Comparison of ENCODE assay signal across 1 cellular context in the genomic region with DNA sequence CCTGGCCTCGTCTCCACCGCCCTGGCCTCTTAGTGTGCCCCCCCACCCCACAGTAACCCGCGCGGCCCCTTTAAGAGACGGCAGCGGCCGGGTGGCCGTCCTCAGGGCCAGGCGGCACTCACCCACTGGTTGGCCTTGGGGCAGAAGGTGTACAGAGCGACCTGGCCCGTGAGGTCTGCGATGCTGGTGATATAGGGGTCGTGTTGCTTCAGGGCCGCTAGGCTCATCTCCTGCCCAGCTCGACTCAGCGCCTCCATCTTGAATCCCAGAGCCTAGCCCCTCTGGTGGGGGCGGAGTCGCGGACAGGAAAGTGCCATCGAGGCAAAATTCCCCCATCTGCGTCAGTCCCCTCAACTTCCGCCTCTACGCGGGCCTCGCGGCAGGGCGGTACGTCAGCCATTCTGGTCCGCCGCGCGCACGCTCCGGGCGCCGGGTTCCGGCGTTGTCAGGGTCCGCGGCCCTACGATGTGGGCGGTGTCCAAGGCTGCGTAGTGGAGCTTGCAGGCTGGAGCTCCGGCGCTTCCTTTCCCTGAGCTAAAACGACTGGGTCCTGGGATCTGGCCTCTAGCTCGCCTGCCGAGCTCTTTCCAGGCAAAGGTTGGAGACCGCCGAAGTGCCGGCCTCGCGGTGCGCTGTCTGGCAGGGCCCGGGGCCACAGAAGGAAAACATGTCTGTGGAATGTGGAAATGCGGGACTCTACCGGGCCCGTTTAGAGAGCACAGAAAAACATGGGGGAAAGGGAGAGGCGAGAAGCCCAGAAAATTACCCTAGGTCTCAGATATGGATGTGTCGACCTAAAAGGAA.
TF ChIP-seq lines count a peak whose summit lies in the region.

A gene (minus strand): TSS at position 283 of the 804 bp plus-strand sequence. CDS start 26 bp downstream, at position 257.

TF ChIP-seq in HepG2, 621 proteins besides CTCF, POLR2A, EP300 and RAD21 (continued from another document and continues in another):
- TF ChIP-seq, protein P1, sequence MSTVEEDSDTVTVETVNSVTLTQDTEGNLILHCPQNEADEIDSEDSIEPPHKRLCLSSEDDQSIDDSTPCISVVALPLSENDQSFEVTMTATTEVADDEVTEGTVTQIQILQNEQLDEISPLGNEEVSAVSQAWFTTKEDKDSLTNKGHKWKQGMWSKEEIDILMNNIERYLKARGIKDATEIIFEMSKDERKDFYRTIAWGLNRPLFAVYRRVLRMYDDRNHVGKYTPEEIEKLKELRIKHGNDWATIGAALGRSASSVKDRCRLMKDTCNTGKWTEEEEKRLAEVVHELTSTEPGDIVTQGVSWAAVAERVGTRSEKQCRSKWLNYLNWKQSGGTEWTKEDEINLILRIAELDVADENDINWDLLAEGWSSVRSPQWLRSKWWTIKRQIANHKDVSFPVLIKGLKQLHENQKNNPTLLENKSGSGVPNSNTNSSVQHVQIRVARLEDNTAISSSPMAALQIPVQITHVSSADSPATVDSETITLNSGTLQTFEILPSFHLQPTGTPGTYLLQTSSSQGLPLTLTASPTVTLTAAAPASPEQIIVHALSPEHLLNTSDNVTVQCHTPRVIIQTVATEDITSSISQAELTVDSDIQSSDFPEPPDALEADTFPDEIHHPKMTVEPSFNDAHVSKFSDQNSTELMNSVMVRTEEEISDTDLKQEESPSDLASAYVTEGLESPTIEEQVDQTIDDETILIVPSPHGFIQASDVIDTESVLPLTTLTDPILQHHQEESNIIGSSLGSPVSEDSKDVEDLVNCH (CRISPR knock-in tag; IDR thresholded peaks at IDR 0.05) = no peak; the same call in none of the 2 replicates
- TF ChIP-seq KMT2B (CRISPR knock-in tag; IDR thresholded peaks at IDR 0.05) = peak; percentile 97
- TF ChIP-seq ZBTB8A (CRISPR knock-in tag; IDR thresholded peaks at IDR 0.05; ENCODE audit: borderline replicate concordance, low read depth) = peak; percentile 82; the same call in 1 of the 2 replicates
- TF ChIP-seq NFYB (CRISPR knock-in tag; IDR thresholded peaks at IDR 0.05) = peak; percentile 46
- TF ChIP-seq KMT2A (CRISPR knock-in tag; IDR thresholded peaks at IDR 0.05) = peak; percentile 100
- peak; percentile 88; the same call in 1 of the 2 replicates for TF ChIP-seq TP53 (CRISPR knock-in tag; conservative IDR thresholded peaks at IDR 0.05)
- peak; percentile 72; the same call in 1 of the 2 replicates for TF ChIP-seq RBAK (CRISPR knock-in tag; IDR thresholded peaks at IDR 0.05)
- no peak for TF ChIP-seq ZNF326 (CRISPR knock-in tag; IDR thresholded peaks at IDR 0.05; ENCODE audit: borderline replicate concordance)
- TF ChIP-seq, protein P2, sequence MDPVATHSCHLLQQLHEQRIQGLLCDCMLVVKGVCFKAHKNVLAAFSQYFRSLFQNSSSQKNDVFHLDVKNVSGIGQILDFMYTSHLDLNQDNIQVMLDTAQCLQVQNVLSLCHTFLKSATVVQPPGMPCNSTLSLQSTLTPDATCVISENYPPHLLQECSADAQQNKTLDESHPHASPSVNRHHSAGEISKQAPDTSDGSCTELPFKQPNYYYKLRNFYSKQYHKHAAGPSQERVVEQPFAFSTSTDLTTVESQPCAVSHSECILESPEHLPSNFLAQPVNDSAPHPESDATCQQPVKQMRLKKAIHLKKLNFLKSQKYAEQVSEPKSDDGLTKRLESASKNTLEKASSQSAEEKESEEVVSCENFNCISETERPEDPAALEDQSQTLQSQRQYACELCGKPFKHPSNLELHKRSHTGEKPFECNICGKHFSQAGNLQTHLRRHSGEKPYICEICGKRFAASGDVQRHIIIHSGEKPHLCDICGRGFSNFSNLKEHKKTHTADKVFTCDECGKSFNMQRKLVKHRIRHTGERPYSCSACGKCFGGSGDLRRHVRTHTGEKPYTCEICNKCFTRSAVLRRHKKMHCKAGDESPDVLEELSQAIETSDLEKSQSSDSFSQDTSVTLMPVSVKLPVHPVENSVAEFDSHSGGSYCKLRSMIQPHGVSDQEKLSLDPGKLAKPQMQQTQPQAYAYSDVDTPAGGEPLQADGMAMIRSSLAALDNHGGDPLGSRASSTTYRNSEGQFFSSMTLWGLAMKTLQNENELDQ (CRISPR knock-in tag; IDR thresholded peaks at IDR 0.05; ENCODE audit: borderline replicate concordance) = no peak; the same call in 1 of the 2 replicates
- TF ChIP-seq ZNF33B (CRISPR knock-in tag; IDR thresholded peaks at IDR 0.05) = peak; percentile 35; the same call in 1 of the 2 replicates
- TF ChIP-seq, protein P3, sequence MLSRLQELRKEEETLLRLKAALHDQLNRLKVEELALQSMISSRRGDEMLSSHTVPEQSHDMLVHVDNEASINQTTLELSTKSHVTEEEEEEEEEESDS (CRISPR knock-in tag; IDR thresholded peaks at IDR 0.05; ENCODE audit: borderline replicate concordance) = peak; percentile 89; the same call in 1 of the 2 replicates
- TF ChIP-seq ARHGAP35 (CRISPR knock-in tag; IDR thresholded peaks at IDR 0.05; ENCODE audit: borderline replicate concordance) = peak; percentile 74; the same call in 1 of the 2 replicates
- TF ChIP-seq PHF20 (CRISPR knock-in tag; IDR thresholded peaks at IDR 0.05) = peak; percentile 100
- TF ChIP-seq, protein P4, sequence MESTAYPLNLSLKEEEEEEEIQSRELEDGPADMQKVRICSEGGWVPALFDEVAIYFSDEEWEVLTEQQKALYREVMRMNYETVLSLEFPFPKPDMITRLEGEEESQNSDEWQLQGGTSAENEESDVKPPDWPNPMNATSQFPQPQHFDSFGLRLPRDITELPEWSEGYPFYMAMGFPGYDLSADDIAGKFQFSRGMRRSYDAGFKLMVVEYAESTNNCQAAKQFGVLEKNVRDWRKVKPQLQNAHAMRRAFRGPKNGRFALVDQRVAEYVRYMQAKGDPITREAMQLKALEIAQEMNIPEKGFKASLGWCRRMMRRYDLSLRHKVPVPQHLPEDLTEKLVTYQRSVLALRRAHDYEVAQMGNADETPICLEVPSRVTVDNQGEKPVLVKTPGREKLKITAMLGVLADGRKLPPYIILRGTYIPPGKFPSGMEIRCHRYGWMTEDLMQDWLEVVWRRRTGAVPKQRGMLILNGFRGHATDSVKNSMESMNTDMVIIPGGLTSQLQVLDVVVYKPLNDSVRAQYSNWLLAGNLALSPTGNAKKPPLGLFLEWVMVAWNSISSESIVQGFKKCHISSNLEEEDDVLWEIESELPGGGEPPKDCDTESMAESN (CRISPR knock-in tag; conservative IDR thresholded peaks at IDR 0.05) = peak; percentile 99
- TF ChIP-seq CBX2 (IDR thresholded peaks at IDR 0.05; ENCODE audit: low read depth, low read length) = peak; percentile 40; the same call in 1 of the 2 replicates
- TF ChIP-seq CBX2 (CRISPR knock-in tag; IDR thresholded peaks at IDR 0.05; ENCODE audit: low read depth) = no peak
- TF ChIP-seq, protein P5, sequence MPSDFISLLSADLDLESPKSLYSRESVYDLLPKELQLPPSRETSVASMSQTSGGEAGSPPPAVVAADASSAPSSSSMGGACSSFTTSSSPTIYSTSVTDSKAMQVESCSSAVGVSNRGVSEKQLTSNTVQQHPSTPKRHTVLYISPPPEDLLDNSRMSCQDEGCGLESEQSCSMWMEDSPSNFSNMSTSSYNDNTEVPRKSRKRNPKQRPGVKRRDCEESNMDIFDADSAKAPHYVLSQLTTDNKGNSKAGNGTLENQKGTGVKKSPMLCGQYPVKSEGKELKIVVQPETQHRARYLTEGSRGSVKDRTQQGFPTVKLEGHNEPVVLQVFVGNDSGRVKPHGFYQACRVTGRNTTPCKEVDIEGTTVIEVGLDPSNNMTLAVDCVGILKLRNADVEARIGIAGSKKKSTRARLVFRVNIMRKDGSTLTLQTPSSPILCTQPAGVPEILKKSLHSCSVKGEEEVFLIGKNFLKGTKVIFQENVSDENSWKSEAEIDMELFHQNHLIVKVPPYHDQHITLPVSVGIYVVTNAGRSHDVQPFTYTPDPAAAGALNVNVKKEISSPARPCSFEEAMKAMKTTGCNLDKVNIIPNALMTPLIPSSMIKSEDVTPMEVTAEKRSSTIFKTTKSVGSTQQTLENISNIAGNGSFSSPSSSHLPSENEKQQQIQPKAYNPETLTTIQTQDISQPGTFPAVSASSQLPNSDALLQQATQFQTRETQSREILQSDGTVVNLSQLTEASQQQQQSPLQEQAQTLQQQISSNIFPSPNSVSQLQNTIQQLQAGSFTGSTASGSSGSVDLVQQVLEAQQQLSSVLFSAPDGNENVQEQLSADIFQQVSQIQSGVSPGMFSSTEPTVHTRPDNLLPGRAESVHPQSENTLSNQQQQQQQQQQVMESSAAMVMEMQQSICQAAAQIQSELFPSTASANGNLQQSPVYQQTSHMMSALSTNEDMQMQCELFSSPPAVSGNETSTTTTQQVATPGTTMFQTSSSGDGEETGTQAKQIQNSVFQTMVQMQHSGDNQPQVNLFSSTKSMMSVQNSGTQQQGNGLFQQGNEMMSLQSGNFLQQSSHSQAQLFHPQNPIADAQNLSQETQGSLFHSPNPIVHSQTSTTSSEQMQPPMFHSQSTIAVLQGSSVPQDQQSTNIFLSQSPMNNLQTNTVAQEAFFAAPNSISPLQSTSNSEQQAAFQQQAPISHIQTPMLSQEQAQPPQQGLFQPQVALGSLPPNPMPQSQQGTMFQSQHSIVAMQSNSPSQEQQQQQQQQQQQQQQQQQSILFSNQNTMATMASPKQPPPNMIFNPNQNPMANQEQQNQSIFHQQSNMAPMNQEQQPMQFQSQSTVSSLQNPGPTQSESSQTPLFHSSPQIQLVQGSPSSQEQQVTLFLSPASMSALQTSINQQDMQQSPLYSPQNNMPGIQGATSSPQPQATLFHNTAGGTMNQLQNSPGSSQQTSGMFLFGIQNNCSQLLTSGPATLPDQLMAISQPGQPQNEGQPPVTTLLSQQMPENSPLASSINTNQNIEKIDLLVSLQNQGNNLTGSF (CRISPR knock-in tag; IDR thresholded peaks at IDR 0.05) = peak; percentile 89; the same call in 1 of the 2 replicates
- TF ChIP-seq RFX5 (IDR thresholded peaks at IDR 0.05; ENCODE audit: low read depth, low read length) = peak; percentile 67
- 0 out of 2 replicates have a peak, but pooled peaks have one; percentile 14 for TF ChIP-seq ZNF296 (CRISPR knock-in tag; conservative IDR thresholded peaks at IDR 0.05)
- peak; percentile 28; the same call in 1 of the 2 replicates for TF ChIP-seq ZNF17 (CRISPR knock-in tag; IDR thresholded peaks at IDR 0.05)
- peak; percentile 100 for TF ChIP-seq POGZ (CRISPR knock-in tag; IDR thresholded peaks at IDR 0.05)
- TF ChIP-seq ZNF629 (CRISPR knock-in tag; conservative IDR thresholded peaks at IDR 0.05) = peak; percentile 68
- peak; percentile 97 for TF ChIP-seq ERF (CRISPR knock-in tag; IDR thresholded peaks at IDR 0.05)
- peak; percentile 100 for TF ChIP-seq ZNF350 (CRISPR knock-in tag; IDR thresholded peaks at IDR 0.05; ENCODE audit: borderline replicate concordance, low read depth)
- TF ChIP-seq MTA1 (CRISPR knock-in tag; IDR thresholded peaks at IDR 0.05; ENCODE audit: borderline replicate concordance) = peak; percentile 97
- TF ChIP-seq, protein P6, sequence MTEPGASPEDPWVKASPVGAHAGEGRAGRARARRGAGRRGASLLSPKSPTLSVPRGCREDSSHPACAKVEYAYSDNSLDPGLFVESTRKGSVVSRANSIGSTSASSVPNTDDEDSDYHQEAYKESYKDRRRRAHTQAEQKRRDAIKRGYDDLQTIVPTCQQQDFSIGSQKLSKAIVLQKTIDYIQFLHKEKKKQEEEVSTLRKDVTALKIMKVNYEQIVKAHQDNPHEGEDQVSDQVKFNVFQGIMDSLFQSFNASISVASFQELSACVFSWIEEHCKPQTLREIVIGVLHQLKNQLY (CRISPR knock-in tag; IDR thresholded peaks at IDR 0.05) = peak; percentile 81
- TF ChIP-seq, protein P7, sequence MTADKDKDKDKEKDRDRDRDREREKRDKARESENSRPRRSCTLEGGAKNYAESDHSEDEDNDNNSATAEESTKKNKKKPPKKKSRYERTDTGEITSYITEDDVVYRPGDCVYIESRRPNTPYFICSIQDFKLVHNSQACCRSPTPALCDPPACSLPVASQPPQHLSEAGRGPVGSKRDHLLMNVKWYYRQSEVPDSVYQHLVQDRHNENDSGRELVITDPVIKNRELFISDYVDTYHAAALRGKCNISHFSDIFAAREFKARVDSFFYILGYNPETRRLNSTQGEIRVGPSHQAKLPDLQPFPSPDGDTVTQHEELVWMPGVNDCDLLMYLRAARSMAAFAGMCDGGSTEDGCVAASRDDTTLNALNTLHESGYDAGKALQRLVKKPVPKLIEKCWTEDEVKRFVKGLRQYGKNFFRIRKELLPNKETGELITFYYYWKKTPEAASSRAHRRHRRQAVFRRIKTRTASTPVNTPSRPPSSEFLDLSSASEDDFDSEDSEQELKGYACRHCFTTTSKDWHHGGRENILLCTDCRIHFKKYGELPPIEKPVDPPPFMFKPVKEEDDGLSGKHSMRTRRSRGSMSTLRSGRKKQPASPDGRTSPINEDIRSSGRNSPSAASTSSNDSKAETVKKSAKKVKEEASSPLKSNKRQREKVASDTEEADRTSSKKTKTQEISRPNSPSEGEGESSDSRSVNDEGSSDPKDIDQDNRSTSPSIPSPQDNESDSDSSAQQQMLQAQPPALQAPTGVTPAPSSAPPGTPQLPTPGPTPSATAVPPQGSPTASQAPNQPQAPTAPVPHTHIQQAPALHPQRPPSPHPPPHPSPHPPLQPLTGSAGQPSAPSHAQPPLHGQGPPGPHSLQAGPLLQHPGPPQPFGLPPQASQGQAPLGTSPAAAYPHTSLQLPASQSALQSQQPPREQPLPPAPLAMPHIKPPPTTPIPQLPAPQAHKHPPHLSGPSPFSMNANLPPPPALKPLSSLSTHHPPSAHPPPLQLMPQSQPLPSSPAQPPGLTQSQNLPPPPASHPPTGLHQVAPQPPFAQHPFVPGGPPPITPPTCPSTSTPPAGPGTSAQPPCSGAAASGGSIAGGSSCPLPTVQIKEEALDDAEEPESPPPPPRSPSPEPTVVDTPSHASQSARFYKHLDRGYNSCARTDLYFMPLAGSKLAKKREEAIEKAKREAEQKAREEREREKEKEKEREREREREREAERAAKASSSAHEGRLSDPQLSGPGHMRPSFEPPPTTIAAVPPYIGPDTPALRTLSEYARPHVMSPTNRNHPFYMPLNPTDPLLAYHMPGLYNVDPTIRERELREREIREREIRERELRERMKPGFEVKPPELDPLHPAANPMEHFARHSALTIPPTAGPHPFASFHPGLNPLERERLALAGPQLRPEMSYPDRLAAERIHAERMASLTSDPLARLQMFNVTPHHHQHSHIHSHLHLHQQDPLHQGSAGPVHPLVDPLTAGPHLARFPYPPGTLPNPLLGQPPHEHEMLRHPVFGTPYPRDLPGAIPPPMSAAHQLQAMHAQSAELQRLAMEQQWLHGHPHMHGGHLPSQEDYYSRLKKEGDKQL (CRISPR knock-in tag; IDR thresholded peaks at IDR 0.05; ENCODE audit: low read depth) = peak; percentile 62; the same call in 1 of the 2 replicates
